In genomic region chr16:57743458-57743857, GRCh38 we compare ENCODE assay signal across 32 cellular contexts. TPM values are rescaled to one million over a fixed set of nuclear protein-coding genes. Genes with fewer than 3 reads are reported as not detected.
"Had no signal": no experiment of that assay in that cellular context is flagged by ENCODE, and none has a peak within 500 bp of the region (broad histone marks: within the 10 kb centered on the region; RNA-seq: fewer than 3 reads in every experiment).

No MANE protein-coding gene starts in this region.

- H3K27ac Mint-ChIP-seq: activated naive CD8-positive, alpha-beta T cell; naive thymus-derived CD8-positive, alpha-beta T cell; neural progenitor cell; stimulated activated effector memory CD8-positive, alpha-beta T cell treated with anti-CD3 and anti-CD28 coated beads, Interleukin-12 subunit alpha, Interleukin-12 subunit beta, amount 100 ng/mL, for 72 hours; stimulated activated naive CD8-positive, alpha-beta T cell treated with anti-CD3 and anti-CD28 coated beads, Interleukin-15, Interleukin-2, amounts not matched to agents 100 ng/mL and 50 ng/mL, for 24 hours; T-helper 2 cell treated with Interferon-gamma antibody and Interleukin-4, amounts not matched to agents 5 μg/mL and 100 μg/mL, for 36 hours had no signal

- DNase-seq: activated CD4-positive, alpha-beta T cell treated with anti-CD3 and anti-CD28 coated beads for 48 hours; activated CD4-positive, alpha-beta T cell treated with anti-CD3 and anti-CD28 coated beads, Interleukin-2, amount 50 U/mL, for 48 hours; activated CD8-positive, alpha-beta memory T cell treated with anti-CD3 and anti-CD28 coated beads for 24 hours; activated effector memory CD4-positive, alpha-beta T cell treated with Interleukin-2 at 50 U/mL for 16 hours; activated naive CD4-positive, alpha-beta T cell treated with Interleukin-2 at 50 U/mL for 16 hours; adrenal gland; aorta; body of pancreas; cerebellar nuclear complex; colonic mucosa; dorsolateral prefrontal cortex; effector memory CD8-positive, alpha-beta T cell; kidney glomerular epithelial cell; naive thymus-derived CD8-positive, alpha-beta T cell; stimulated activated CD4-positive, alpha-beta T cell treated with anti-CD3 and anti-CD28 coated beads, Interleukin-4, amount 100 ng/mL, for 24 hours; substantia nigra; T-helper 1 cell; thyroid gland; upper lobe of right lung had no signal

- H3K9me3 ChIP-seq: adrenal gland, body of pancreas, colonic mucosa, heart left ventricle, left lung, right lobe of liver, thyroid gland, upper lobe of right lung had no signal

- ATAC-seq: activated CD4-positive, CD25-positive, alpha-beta regulatory T cell treated with anti-CD3 and anti-CD28 coated beads, Interleukin-2, amount 50 U/mL, for 24 hours; body of pancreas; effector memory CD8-positive, alpha-beta T cell; heart left ventricle; left lung; naive thymus-derived CD8-positive, alpha-beta T cell; right lobe of liver; stimulated activated effector memory CD8-positive, alpha-beta T cell treated with anti-CD3 and anti-CD28 coated beads, Interleukin-12 subunit alpha, Interleukin-12 subunit beta, amount 100 ng/mL, for 72 hours; upper lobe of right lung had no signal

- H3K4me2 ChIP-seq: neural progenitor cell had no signal

- H3K9me3 Mint-ChIP-seq: effector memory CD8-positive, alpha-beta T cell; naive thymus-derived CD8-positive, alpha-beta T cell; neural progenitor cell; stimulated activated effector memory CD8-positive, alpha-beta T cell treated with anti-CD3 and anti-CD28 coated beads, Interleukin-12 subunit alpha, Interleukin-12 subunit beta, amount 100 ng/mL, for 72 hours; stimulated activated naive CD8-positive, alpha-beta T cell treated with anti-CD3 and anti-CD28 coated beads, Interleukin-15, Interleukin-2, amounts not matched to agents 100 ng/mL and 50 ng/mL, for 24 hours; T-helper 2 cell treated with Interferon-gamma antibody and Interleukin-4, amounts not matched to agents 5 μg/mL and 100 μg/mL, for 36 hours had no signal

- H3K27ac ChIP-seq: adrenal gland, body of pancreas, colonic mucosa, heart left ventricle, left lung, neural progenitor cell, right lobe of liver, thyroid gland, upper lobe of right lung had no signal

- H3K27me3 ChIP-seq: adrenal gland, body of pancreas, colonic mucosa, dorsolateral prefrontal cortex, heart left ventricle, left lung, neural progenitor cell, right lobe of liver, thyroid gland, upper lobe of right lung had no signal

- H2AFZ ChIP-seq: neural progenitor cell had no signal

- H3K4me3 ChIP-seq: adrenal gland, body of pancreas, colonic mucosa, dorsolateral prefrontal cortex, heart left ventricle, left lung, neural progenitor cell, right lobe of liver, skin epidermis, thyroid gland, upper lobe of right lung had no signal

- H3K4me1 ChIP-seq: adrenal gland, body of pancreas, colonic mucosa, left lung, right lobe of liver, thyroid gland, upper lobe of right lung had no signal

- H3K4me3 Mint-ChIP-seq: activated naive CD8-positive, alpha-beta T cell; effector memory CD8-positive, alpha-beta T cell; naive thymus-derived CD8-positive, alpha-beta T cell; neural progenitor cell; stimulated activated effector memory CD8-positive, alpha-beta T cell treated with anti-CD3 and anti-CD28 coated beads, Interleukin-12 subunit alpha, Interleukin-12 subunit beta, amount 100 ng/mL, for 72 hours; stimulated activated naive CD8-positive, alpha-beta T cell treated with anti-CD3 and anti-CD28 coated beads, Interleukin-15, Interleukin-2, amounts not matched to agents 100 ng/mL and 50 ng/mL, for 24 hours; T-helper 2 cell treated with Interferon-gamma antibody and Interleukin-4, amounts not matched to agents 5 μg/mL and 100 μg/mL, for 36 hours had no signal

- H3K27me3 Mint-ChIP-seq: activated naive CD8-positive, alpha-beta T cell; effector memory CD8-positive, alpha-beta T cell; naive thymus-derived CD8-positive, alpha-beta T cell; stimulated activated naive CD8-positive, alpha-beta T cell treated with anti-CD3 and anti-CD28 coated beads, Interleukin-15, Interleukin-2, amounts not matched to agents 100 ng/mL and 50 ng/mL, for 24 hours had no signal

- H3K36me3 ChIP-seq: adrenal gland, colonic mucosa, neural progenitor cell, right lobe of liver had no signal

RNA-seq across cellular contexts. Expression of gene DRC7, which starts 48.9 kb away (rescaled TPM):
- total RNA-seq: adrenal gland; aorta; colonic mucosa; fibroblast of lung; fibroblast of villous mesenchyme; naive thymus-derived CD8-positive, alpha-beta T cell; osteoblast; upper lobe of right lung had no signal
- polyA plus RNA-seq: fibroblast of lung; heart left ventricle; naive thymus-derived CD8-positive, alpha-beta T cell had no signal
